ENCODE assay signal across 1 cellular context in genomic region chr4:147723316-147723715, GRCh38.
TF ChIP-seq lines count a peak whose summit lies in the region.

No MANE protein-coding gene starts in this region.

TF ChIP-seq in GM23338, 12 proteins besides CTCF, POLR2A, EP300 and RAD21:
- TF ChIP-seq REST (IDR thresholded peaks at IDR 0.05; ENCODE audit: unreplicated experiment) (no peak), NANOG (IDR thresholded peaks at IDR 0.05; ENCODE audit: borderline replicate concordance) (no peak), EZH2phosphoT487 (IDR thresholded peaks at IDR 0.05; ENCODE audit: unreplicated experiment) (no peak), EZH2 (IDR thresholded peaks at IDR 0.05; ENCODE audit: low read depth, unreplicated experiment) (no peak), JUNB (IDR thresholded peaks at IDR 0.05; ENCODE audit: unreplicated experiment) (no peak), CREB1 (CRISPR knock-in tag; IDR thresholded peaks at IDR 0.05; ENCODE audit: low read depth) (no peak), ZNF462 (CRISPR knock-in tag; IDR thresholded peaks at IDR 0.05) (no peak), POLR2AphosphoS5 (IDR thresholded peaks at IDR 0.05; ENCODE audit: low read depth) (no peak), ETS1 (IDR thresholded peaks at IDR 0.05) (no peak)
TF ChIP-seq in GM23338: peak in this region for 0.
